Comparison of ENCODE assay signal across 1 cellular context in the genomic region with DNA sequence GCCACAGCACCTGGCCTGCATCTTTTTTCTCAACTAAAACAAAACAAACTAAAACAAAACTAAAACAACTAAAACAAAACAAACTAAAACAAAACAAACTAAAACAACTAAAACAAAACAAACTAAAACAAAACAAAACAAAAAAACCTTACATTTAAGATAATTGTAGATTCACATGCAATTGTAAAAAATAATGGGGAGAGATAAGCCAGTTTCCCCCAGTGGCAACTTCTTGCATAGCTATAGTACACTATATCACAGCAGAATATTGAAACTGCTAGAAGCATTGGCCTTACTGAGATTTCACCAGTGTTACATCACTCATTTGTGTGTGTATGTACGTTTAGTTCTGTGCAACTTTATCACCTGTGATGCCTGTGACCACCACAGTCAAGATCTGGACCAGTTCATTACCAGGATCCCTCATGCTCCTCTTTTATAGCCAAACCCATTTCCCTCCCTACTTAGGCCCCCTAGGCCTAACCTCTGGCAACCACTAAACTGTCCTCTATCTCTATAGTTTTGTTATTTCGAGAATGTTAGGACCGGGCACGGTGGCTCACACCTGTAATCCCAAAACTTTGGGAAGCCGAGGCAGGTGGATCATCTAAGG.
TF ChIP-seq lines count a peak whose summit lies in the region.

No MANE protein-coding gene starts in this region.

TF ChIP-seq in HEK293, 187 proteins besides CTCF, POLR2A, EP300 and RAD21 (continued from another document):
- TF ChIP-seq PRDM4 (tag by site-specific recombination; IDR thresholded peaks at IDR 0.05) (peak; percentile 89), TRIM28 (IDR thresholded peaks at IDR 0.05; ENCODE audit: borderline replicate concordance, low read length) (0 out of 2 replicates have a peak, but pooled peaks have one; percentile 23), ZNF274 (IDR thresholded peaks at IDR 0.05; ENCODE audit: low read length) (no peak), ZNF274 (tag by site-specific recombination; IDR thresholded peaks at IDR 0.05; ENCODE audit: borderline replicate concordance) (no peak), ZBTB1 (tag by site-specific recombination; IDR thresholded peaks at IDR 0.05) (no peak)
- TF ChIP-seq, protein P1, sequence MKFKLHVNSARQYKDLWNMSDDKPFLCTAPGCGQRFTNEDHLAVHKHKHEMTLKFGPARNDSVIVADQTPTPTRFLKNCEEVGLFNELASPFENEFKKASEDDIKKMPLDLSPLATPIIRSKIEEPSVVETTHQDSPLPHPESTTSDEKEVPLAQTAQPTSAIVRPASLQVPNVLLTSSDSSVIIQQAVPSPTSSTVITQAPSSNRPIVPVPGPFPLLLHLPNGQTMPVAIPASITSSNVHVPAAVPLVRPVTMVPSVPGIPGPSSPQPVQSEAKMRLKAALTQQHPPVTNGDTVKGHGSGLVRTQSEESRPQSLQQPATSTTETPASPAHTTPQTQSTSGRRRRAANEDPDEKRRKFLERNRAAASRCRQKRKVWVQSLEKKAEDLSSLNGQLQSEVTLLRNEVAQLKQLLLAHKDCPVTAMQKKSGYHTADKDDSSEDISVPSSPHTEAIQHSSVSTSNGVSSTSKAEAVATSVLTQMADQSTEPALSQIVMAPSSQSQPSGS (tag by site-specific recombination; IDR thresholded peaks at IDR 0.05; ENCODE audit: low read depth): peak; percentile 52
